In genomic region chr7:121397832-121398231, GRCh38 we compare ENCODE assay signal across 24 cellular contexts. TPM values are rescaled to one million over a fixed set of nuclear protein-coding genes. Genes with fewer than 3 reads are reported as not detected.
A peak's percentile ranks its signal among the peaks of the same experiment; 100 is the strongest.
DNase-seq lines count a peak whose midpoint lies in the region; FAIRE-seq and TF ChIP-seq lines count a peak whose summit lies in the region.
"Had no signal": no experiment of that assay in that cellular context is flagged by ENCODE, and none has a peak within 500 bp of the region (broad histone marks: within the 10 kb centered on the region; RNA-seq: fewer than 3 reads in every experiment).

No MANE protein-coding gene starts in this region.

- DNase-seq in DMS53 (lab: John Stamatoyannopoulos, UW): peak; percentile 73
- no peak for DNase-seq in Peyer's patch
- DNase-seq in kidney: no peak
- DNase-seq in prostate gland (ENCODE audit: low spot score): no peak
- no peak for DNase-seq in NOMO-1 treated with DMSO at 0.1 percent for 48 hours (lab: John Stamatoyannopoulos, UW; ENCODE audit: unreplicated experiment)
- DNase-seq in amniotic stem cell (lab: John Stamatoyannopoulos, UW): no peak
- DNase-seq in NCI-H2029 (lab: John Stamatoyannopoulos, UW): no peak
- DNase-seq: activated B cell treated with CpG ODN at 0.5 μM for 24 hours; activated CD4-positive, alpha-beta memory T cell treated with anti-CD3 and anti-CD28 coated beads for 36 hours; CD4-positive, alpha-beta T cell; DMS153; foreskin melanocyte; GF-D8; GM23248; left cardiac atrium; MV-4-11; NCI-H1694; NCI-H774; right cardiac atrium; stimulated activated CD4-positive, alpha-beta T cell treated with anti-CD3 and anti-CD28 coated beads, Interleukin-15, amount 100 ng/mL, for 24 hours; testis had no signal

- H3K9me3 ChIP-seq in Peyer's patch (no peaks in the 10 kb centered on the region), kidney (ENCODE audit: control insufficient read depth in 1 of 2, low read length in 2 of 2) (no peaks in the 10 kb centered on the region), parathyroid adenoma (ENCODE audit: control insufficient read depth, low read length) (no peaks in the 10 kb centered on the region), prostate gland (no peaks in the 10 kb centered on the region)
- H3K9me3 ChIP-seq: SJSA1, testis had no signal

- peak overlapping the region; percentile 51 for H2AFZ ChIP-seq in parathyroid adenoma

- H3K4me3 ChIP-seq in Peyer's patch: peak overlapping the region in 1 of 4 donors; percentile 27
- peak overlapping the region; percentile 33 to 61 for H3K4me3 ChIP-seq in kidney (ENCODE audit: low read length in 2 of 2)
- H3K4me3 ChIP-seq in parathyroid adenoma (ENCODE audit: low read depth, low read length): no peak overlapping the region
- no peak overlapping the region for H3K4me3 ChIP-seq in prostate gland
- H3K4me3 ChIP-seq: GM23248, SJSA1, testis had no signal

- peak; percentile 73 for FAIRE-seq in kidney (lab: Jason Lieb, UNC)

- H3K4me1 ChIP-seq in Peyer's patch: no peaks in the 10 kb centered on the region
- H3K4me1 ChIP-seq in kidney (ENCODE audit: control insufficient read depth in 1 of 2, insufficient read depth in 1 of 2, low read depth in 1 of 2, low read length in 2 of 2): peaks cover 3 to 11% of the 10 kb centered on the region in 2 donors
- H3K4me1 ChIP-seq in parathyroid adenoma: no peaks in the 10 kb centered on the region
- H3K4me1 ChIP-seq in prostate gland (replicated peaks): no peaks in the 10 kb centered on the region
- H3K4me1 ChIP-seq: testis had no signal

- intact Hi-C loops in kidney (cut with DNase I): no loop called here
- intact Hi-C loops in prostate gland (cut with DNase I): no loop called here

- H3K27me3 ChIP-seq in Peyer's patch: no peaks in the 10 kb centered on the region
- no peaks in the 10 kb centered on the region for H3K27me3 ChIP-seq in parathyroid adenoma (ENCODE audit: control insufficient read depth, insufficient read depth, low read length)
- no peaks in the 10 kb centered on the region for H3K27me3 ChIP-seq in prostate gland (replicated peaks; ENCODE audit: insufficient read depth)
- H3K27me3 ChIP-seq: SJSA1, testis had no signal

- no peak overlapping the region for H3K4me2 ChIP-seq in parathyroid adenoma (ENCODE audit: low read length)

- TF ChIP-seq CTCF in Peyer's patch (IDR thresholded peaks at IDR 0.05) (no peak), kidney (IDR thresholded peaks at IDR 0.05; ENCODE audit: borderline replicate concordance, extremely low read depth, insufficient read depth) (no peak), parathyroid adenoma (IDR thresholded peaks at IDR 0.05) (no peak), prostate gland (IDR thresholded peaks at IDR 0.05) (no peak)

- H3K9ac ChIP-seq in kidney (ENCODE audit: low read length in 2 of 2) (no peak overlapping the region), parathyroid adenoma (no peak overlapping the region)
- H3K9ac ChIP-seq: GM23248 had no signal

- H3K27ac ChIP-seq in Peyer's patch: peak overlapping the region in 3 of 4 donors; percentile 23 to 86 (median 61)
- H3K27ac ChIP-seq in kidney (ENCODE audit: low read depth in 2 of 2, low read length in 2 of 2): peak overlapping the region in 1 of 2 donors; percentile 13
- no peak overlapping the region for H3K27ac ChIP-seq in parathyroid adenoma
- H3K27ac ChIP-seq in prostate gland: no peak overlapping the region
- H3K27ac ChIP-seq: GM23248, HL-60, SJSA1, testis had no signal

- H3K79me2 ChIP-seq in parathyroid adenoma: peaks cover 2% of the 10 kb centered on the region

- H3K36me3 ChIP-seq in Peyer's patch (peaks cover 0 to 4% (median 0%) of the 10 kb centered on the region in 3 donors), kidney (ENCODE audit: control insufficient read depth in 1 of 2, insufficient read depth in 2 of 2, low read length in 2 of 2) (no peaks in the 10 kb centered on the region), parathyroid adenoma (ENCODE audit: control insufficient read depth, insufficient read depth, low read length) (no peaks in the 10 kb centered on the region), prostate gland (no peaks in the 10 kb centered on the region)

- TF ChIP-seq POLR2A in Peyer's patch (IDR thresholded peaks at IDR 0.05) (no peak), prostate gland (IDR thresholded peaks at IDR 0.05) (no peak)

- WGBS in prostate gland: 42% methylated on average over 2 of the region's 2 CpGs

RNA-seq across cellular contexts. Expression of gene FAM3C, which starts 1.7 kb away (rescaled TPM):
- total RNA-seq in Peyer's patch: 100 to 1,000 TPM in 3 of 4 donors, 10 to 100 TPM in 1; 20.6 to 204 (median 149) TPM
- 82.6 TPM for total RNA-seq in kidney
- polyA plus RNA-seq in kidney (ENCODE audit: insufficient read depth, low read depth, low replicate concordance): 49.5 TPM
- total RNA-seq in prostate gland: 10 to 100 TPM; 31.9 to 34.8 TPM

Comparison
In these comparisons a context has a peak if more than half of its experiments do, and no peak if none do; other contexts are left out.
1. H3K27ac ChIP-seq: peak in Peyer's patch (3 of 4); none in parathyroid adenoma (single experiment) and prostate gland (0 of 2).
2. H3K4me3 ChIP-seq: peak in kidney (2 of 2); none in parathyroid adenoma (single experiment) and prostate gland (0 of 2).